Comparison of ENCODE assay signal across 1 cellular context in genomic region chr15:90761629-90762028, GRCh38.
TF ChIP-seq lines count a peak whose summit lies in the region.

No MANE protein-coding gene starts in this region.

TF ChIP-seq in H1, 55 proteins besides CTCF, POLR2A, EP300 and RAD21:
- TF ChIP-seq CBX5 (IDR thresholded peaks at IDR 0.05; ENCODE audit: low read depth, low read length) (no peak), MAX (IDR thresholded peaks at IDR 0.05) (0 out of 2 replicates have a peak, but pooled peaks have one; percentile 23)
